13 cellular contexts compared by ENCODE assay signal in genomic region chr3:171825222-171825828, GRCh38. TPM values are rescaled to one million over a fixed set of nuclear protein-coding genes. Genes with fewer than 3 reads are reported as not detected.
DNase-seq lines count a peak whose midpoint lies in the region; ATAC-seq, FAIRE-seq and TF ChIP-seq lines count a peak whose summit lies in the region.
"Had no signal": no experiment of that assay in that cellular context is flagged by ENCODE, and none has a peak within 500 bp of the region (broad histone marks: within the 10 kb centered on the region; RNA-seq: fewer than 3 reads in every experiment).

No MANE protein-coding gene starts in this region.

- H3K9me3 Mint-ChIP-seq in astrocyte (ENCODE audit: unreplicated experiment), result no peaks in the 10 kb centered on the region

- DNase-seq in GM23248 (peak; percentile 88), astrocyte (ENCODE audit: low read depth) (peak; percentile 88), left cardiac atrium (no peak), smooth muscle cell (lab: John Stamatoyannopoulos, UW; ENCODE audit: unreplicated experiment) (no peak), inferior parietal cortex (ENCODE audit: extremely low spot score) (no peak), LoVo (ENCODE audit: low spot score) (no peak), SW480 (ENCODE audit: low spot score) (no peak), NCI-H82 (lab: John Stamatoyannopoulos, UW) (no peak)
- DNase-seq: NCI-H446; stimulated activated CD4-positive, alpha-beta T cell treated with anti-CD3 and anti-CD28 coated beads, Interleukin-2, amount 100 ng/mL, for 24 hours; upper lobe of left lung had no signal

- H3K9me3 ChIP-seq in GM23248 (ENCODE audit: low read depth) (no peaks in the 10 kb centered on the region), astrocyte (ENCODE audit: insufficient read depth, low read depth, low read length) (no peaks in the 10 kb centered on the region), smooth muscle cell (replicated peaks; ENCODE audit: low read depth) (no peaks in the 10 kb centered on the region)
- H3K9me3 ChIP-seq: upper lobe of left lung had no signal

- no peak overlapping the region for H3K4me3 Mint-ChIP-seq in astrocyte (ENCODE audit: unreplicated experiment)

- H2AFZ ChIP-seq in GM23248 (no peak overlapping the region), astrocyte (ENCODE audit: low read depth, low read length) (no peak overlapping the region), smooth muscle cell (ENCODE audit: low read depth) (no peak overlapping the region)

- ATAC-seq in left cardiac atrium, result peak; percentile 44 to 66

- peaks cover 15% of the 10 kb centered on the region for H3K4me1 Mint-ChIP-seq in astrocyte (ENCODE audit: low read depth, unreplicated experiment)

- H3K27ac ChIP-seq in GM23248 (peak overlapping the region; percentile 58), astrocyte (ENCODE audit: low read depth, low read length) (peak overlapping the region; percentile 35), smooth muscle cell (ENCODE audit: low read depth) (peak overlapping the region; percentile 80)

- H4K20me1 ChIP-seq in GM23248 (ENCODE audit: insufficient read depth) (no peaks in the 10 kb centered on the region), astrocyte (ENCODE audit: insufficient read depth, low read length) (no peaks in the 10 kb centered on the region), smooth muscle cell (ENCODE audit: low read depth) (no peaks in the 10 kb centered on the region)

- TF ChIP-seq CTCF in astrocyte (IDR thresholded peaks at IDR 0.05; ENCODE audit: insufficient read depth, low read depth, low read length) (no peak), smooth muscle cell (IDR thresholded peaks at IDR 0.05; ENCODE audit: borderline replicate concordance, insufficient read depth, poor library complexity, severe bottlenecking) (no peak)

- peaks cover 4% of the 10 kb centered on the region for H3K27me3 Mint-ChIP-seq in astrocyte (ENCODE audit: low read depth, unreplicated experiment)

- no peak for FAIRE-seq in astrocyte (lab: Jason Lieb, UNC)

- in situ Hi-C loops in GM23248 (cut with MboI), result no loop called here

- H3K36me3 Mint-ChIP-seq in astrocyte (ENCODE audit: low read depth, unreplicated experiment), result peaks cover 2% of the 10 kb centered on the region

- intact Hi-C loops in left cardiac atrium (cut with DNase I), result no loop called here

- H3K27ac Mint-ChIP-seq in astrocyte (ENCODE audit: unreplicated experiment), result no peak overlapping the region

- H3K4me1 ChIP-seq in GM23248 (ENCODE audit: insufficient read depth) (peaks cover 20% of the 10 kb centered on the region), astrocyte (ENCODE audit: insufficient read depth, low read length) (peaks cover 11% of the 10 kb centered on the region), smooth muscle cell (ENCODE audit: low read depth) (peaks cover 8% of the 10 kb centered on the region)

- H3K9ac ChIP-seq in GM23248 (peak overlapping the region; percentile 24; the same call in 1 of the 2 replicates), astrocyte (ENCODE audit: low read length) (peak overlapping the region; percentile 50), smooth muscle cell (ENCODE audit: low read depth) (peak overlapping the region; percentile 9)

- H3K4me2 ChIP-seq in GM23248 (ENCODE audit: unreplicated experiment) (peak overlapping the region; percentile 46), astrocyte (ENCODE audit: low read length) (peak overlapping the region; percentile 16), smooth muscle cell (peak overlapping the region; percentile 65)

- no peaks in the 10 kb centered on the region for H3K9me2 ChIP-seq in GM23248 (ENCODE audit: insufficient read depth)

- H3K79me2 ChIP-seq in GM23248 (ENCODE audit: insufficient read depth), result no peaks in the 10 kb centered on the region
- H3K79me2 ChIP-seq in astrocyte (ENCODE audit: insufficient read depth, low read length), result no peaks in the 10 kb centered on the region
- H3K79me2 ChIP-seq in smooth muscle cell (ENCODE audit: low read depth), result no peaks in the 10 kb centered on the region

- peaks cover 13% of the 10 kb centered on the region for H3F3A ChIP-seq in GM23248 (ENCODE audit: insufficient read depth)
- peaks cover 26% of the 10 kb centered on the region for H3F3A ChIP-seq in smooth muscle cell (ENCODE audit: low read depth)

- no peaks in the 10 kb centered on the region for H3K36me3 ChIP-seq in GM23248 (ENCODE audit: low read depth)
- H3K36me3 ChIP-seq in astrocyte (ENCODE audit: insufficient read depth, low read length), result no peaks in the 10 kb centered on the region
- H3K36me3 ChIP-seq in smooth muscle cell (ENCODE audit: low read depth), result no peaks in the 10 kb centered on the region
- H3K36me3 ChIP-seq: upper lobe of left lung had no signal

- H3K27me3 ChIP-seq in GM23248 (replicated peaks; ENCODE audit: insufficient read depth), result no peaks in the 10 kb centered on the region
- no peaks in the 10 kb centered on the region for H3K27me3 ChIP-seq in astrocyte (ENCODE audit: insufficient read depth, low read length)
- no peaks in the 10 kb centered on the region for H3K27me3 ChIP-seq in smooth muscle cell (ENCODE audit: low read depth)
- H3K27me3 ChIP-seq: upper lobe of left lung had no signal

- 23 to 26% methylated on average over 5 of the region's 5 CpGs for WGBS in GM23248 (ENCODE audit: low coverage in 1 of 2, low lambda C conversion rate in 2 of 2, missing lambda C conversion rate in 2 of 2), 2 experiments
- WGBS in smooth muscle cell (ENCODE audit: low lambda C conversion rate), result 16% methylated on average over 5 of the region's 5 CpGs

- H3K4me3 ChIP-seq in GM23248 (no peak overlapping the region), astrocyte (ENCODE audit: insufficient read depth, low read depth, low read length) (no peak overlapping the region), smooth muscle cell (no peak overlapping the region)
- H3K4me3 ChIP-seq: upper lobe of left lung had no signal

RNA-seq across cellular contexts. Expression of gene PLD1, which starts 15.0 kb away (rescaled TPM):
- 1.8 and 4.6 TPM in 2 replicates for total RNA-seq in GM23248 (2014; rRNA removed; shearing (Covaris generic))
- polyA plus RNA-seq in GM23248 (2016; fragmentation: Nextera tagmentation; extraction: Ambion mirVana), result 3.0 and 3.6 TPM in 2 replicates
- total RNA-seq in astrocyte, result 21.5 and 24.0 TPM in 2 replicates
- total RNA-seq in left cardiac atrium, result 10 to 100 TPM; 57.1 to 67.8 TPM
- total RNA-seq in smooth muscle cell, result 33.8 and 36.1 TPM in 2 replicates
- polyA plus RNA-seq in smooth muscle cell, result 15.2 and 15.6 TPM in 2 replicates

RNA-seq across cellular contexts. Expression of gene TMEM212, which starts 17.8 kb away (rescaled TPM):
- not detected in 2 replicates for total RNA-seq in GM23248 (2014; rRNA removed; shearing (Covaris generic))
- not detected in 2 replicates for polyA plus RNA-seq in GM23248 (2016; fragmentation: Nextera tagmentation; extraction: Ambion mirVana)
- total RNA-seq in astrocyte, result not detected in 2 replicates
- not detected for total RNA-seq in left cardiac atrium
- total RNA-seq in smooth muscle cell, result not detected in 2 replicates
- not detected in 2 replicates for polyA plus RNA-seq in smooth muscle cell
- total RNA-seq: dermis blood vessel endothelial cell; T-helper 2 cell treated with Interferon-gamma antibody and Interleukin-4, amounts not matched to agents 100 ng/mL and 5 ng/mL, for 36 hours had no signal

Comparison
In these comparisons a context has a peak if more than half of its experiments do, and no peak if none do; other contexts are left out.
1. DNase-seq: peak in GM23248 (single experiment) and astrocyte (single experiment); none in left cardiac atrium (single experiment), smooth muscle cell (single experiment), inferior parietal cortex (single experiment), LoVo (single experiment), SW480 (single experiment) and NCI-H82 (single experiment).
2. Peak in every context shown above with its lines, with median percentiles within 50 percentile points of each other: H3K27ac ChIP-seq, H3K4me2 ChIP-seq and H3K9ac ChIP-seq.